ENCODE assay signal across 1 cellular context in genomic region chr1:244969355-244970235, GRCh38.
A peak's percentile ranks its signal among the peaks of the same experiment; 100 is the strongest.
TF ChIP-seq lines count a peak whose summit lies in the region.

No MANE protein-coding gene starts in this region.

TF ChIP-seq in HepG2, 621 proteins besides CTCF, POLR2A, EP300 and RAD21 (continued from another document and continues in another):
- TF ChIP-seq SKIL (CRISPR knock-in tag; IDR thresholded peaks at IDR 0.05; ENCODE audit: borderline replicate concordance) (no peak; the same call in 1 of the 2 replicates), JUND (CRISPR knock-in tag; IDR thresholded peaks at IDR 0.05) (no peak), GLI4 (CRISPR knock-in tag; IDR thresholded peaks at IDR 0.05; ENCODE audit: borderline replicate concordance) (peak; percentile 71; the same call in 1 of the 2 replicates), AHDC1 (CRISPR knock-in tag; IDR thresholded peaks at IDR 0.05; ENCODE audit: borderline replicate concordance) (no peak), ZNF367 (CRISPR knock-in tag; IDR thresholded peaks at IDR 0.05; ENCODE audit: borderline replicate concordance) (no peak), BRCA1 (CRISPR knock-in tag; IDR thresholded peaks at IDR 0.05) (no peak), HMGXB3 (CRISPR knock-in tag; IDR thresholded peaks at IDR 0.05; ENCODE audit: borderline replicate concordance) (no peak), ZNF350 (CRISPR knock-in tag; IDR thresholded peaks at IDR 0.05; ENCODE audit: borderline replicate concordance, low read depth) (peak; percentile 78; the same call in 1 of the 2 replicates), SP5 (CRISPR knock-in tag; IDR thresholded peaks at IDR 0.05; ENCODE audit: borderline replicate concordance, low read depth) (no peak), POGK (CRISPR knock-in tag; conservative IDR thresholded peaks at IDR 0.05) (no peak; the same call in 1 of the 2 replicates), ZFP41 (CRISPR knock-in tag; IDR thresholded peaks at IDR 0.05; ENCODE audit: borderline replicate concordance) (no peak), NCOA2 (CRISPR knock-in tag; IDR thresholded peaks at IDR 0.05) (no peak), ELK4 (CRISPR knock-in tag; IDR thresholded peaks at IDR 0.05; ENCODE audit: borderline replicate concordance) (no peak), SYNCRIP (IDR thresholded peaks at IDR 0.05; ENCODE audit: insufficient read depth, low read depth, low read length) (no peak), ZBTB43 (CRISPR knock-in tag; conservative IDR thresholded peaks at IDR 0.05) (no peak; the same call in 1 of the 2 replicates), ZNF205 (CRISPR knock-in tag; IDR thresholded peaks at IDR 0.05) (no peak), TFDP2 (CRISPR knock-in tag; IDR thresholded peaks at IDR 0.05) (peak; percentile 72), ZNF670 (CRISPR knock-in tag; IDR thresholded peaks at IDR 0.05; ENCODE audit: borderline replicate concordance) (no peak), TBX3 (IDR thresholded peaks at IDR 0.05; ENCODE audit: borderline replicate concordance) (no peak), ZNF577 (CRISPR knock-in tag; IDR thresholded peaks at IDR 0.05; ENCODE audit: borderline replicate concordance, low read depth) (no peak), MIER2 (CRISPR knock-in tag; IDR thresholded peaks at IDR 0.05) (no peak), ELF3 (CRISPR knock-in tag; IDR thresholded peaks at IDR 0.05) (no peak), POLR2AphosphoS2 (IDR thresholded peaks at IDR 0.05; ENCODE audit: low read depth, low read length) (0 out of 2 replicates have a peak, but pooled peaks have one; percentile 13), ZFP82 (CRISPR knock-in tag; IDR thresholded peaks at IDR 0.05; ENCODE audit: borderline replicate concordance) (0 out of 2 replicates have a peak, but pooled peaks have one; percentile 1), ZNF83 (CRISPR knock-in tag; IDR thresholded peaks at IDR 0.05; ENCODE audit: borderline replicate concordance) (no peak), PAF1 (CRISPR knock-in tag; IDR thresholded peaks at IDR 0.05) (0 out of 2 replicates have a peak, but pooled peaks have one; percentile 45), SIX1 (CRISPR knock-in tag; IDR thresholded peaks at IDR 0.05; ENCODE audit: borderline replicate concordance) (no peak), TBL1XR1 (IDR thresholded peaks at IDR 0.05; ENCODE audit: borderline replicate concordance, low read length, partially characterized antibody) (no peak), PPARG (CRISPR knock-in tag; conservative IDR thresholded peaks at IDR 0.05) (no peak), ARNT (IDR thresholded peaks at IDR 0.05) (no peak), JDP2 (CRISPR knock-in tag; IDR thresholded peaks at IDR 0.05; ENCODE audit: borderline replicate concordance) (no peak), SUZ12 (IDR thresholded peaks at IDR 0.05; ENCODE audit: low read depth, low read length) (no peak), RBFOX2 (IDR thresholded peaks at IDR 0.05; ENCODE audit: low read depth, low read length) (peak; percentile 73), KDM1A (CRISPR knock-in tag; IDR thresholded peaks at IDR 0.05) (no peak), ZMAT3 (CRISPR knock-in tag; conservative IDR thresholded peaks at IDR 0.05) (no peak; the same call in 1 of the 2 replicates), BCLAF1 (IDR thresholded peaks at IDR 0.05) (no peak), ZNF468 (CRISPR knock-in tag; IDR thresholded peaks at IDR 0.05) (no peak)
